Comparison of ENCODE assay signal across 8 cellular contexts in the genomic region with DNA sequence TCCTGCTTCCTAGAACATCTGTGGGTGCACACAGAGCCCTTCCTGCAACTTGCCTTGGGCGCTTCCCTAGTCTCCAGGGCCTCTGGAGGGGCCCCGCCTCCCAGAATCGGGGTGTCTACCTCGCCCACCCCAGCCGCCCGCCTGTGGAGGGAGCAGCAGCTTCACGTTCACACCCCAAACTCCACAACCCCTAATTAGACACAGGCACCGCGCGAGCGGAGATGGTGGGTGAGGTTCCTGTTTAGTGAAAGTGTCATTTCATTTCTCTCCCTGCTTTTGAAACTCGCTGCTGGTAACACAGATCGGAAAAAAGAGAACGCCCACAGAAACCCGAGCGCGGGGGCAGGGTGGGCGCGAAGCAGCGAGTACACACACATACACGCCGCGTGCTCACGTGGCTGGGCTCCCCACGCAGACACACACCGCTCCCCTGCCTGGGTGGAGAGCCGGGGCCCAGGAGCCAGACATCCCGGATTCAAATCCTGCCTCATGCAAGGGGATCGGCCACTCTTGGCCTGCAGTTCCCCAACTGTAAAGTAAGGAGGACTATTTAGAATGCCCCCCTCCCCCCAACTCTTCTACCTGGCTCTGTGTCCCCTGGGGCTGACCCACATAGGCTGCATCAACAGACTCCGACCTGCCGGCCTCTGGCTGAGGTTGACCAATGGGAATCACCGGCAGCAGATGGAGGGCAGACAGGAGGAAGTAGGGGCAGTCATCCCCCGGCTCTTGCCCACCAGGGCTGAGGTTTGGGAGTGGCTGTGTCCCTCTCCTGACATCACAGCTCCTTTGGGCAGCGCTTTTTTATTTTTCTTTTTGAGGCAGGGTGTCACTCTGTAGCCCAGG.
DNase-seq lines count a peak whose midpoint lies in the region; ATAC-seq and TF ChIP-seq lines count a peak whose summit lies in the region.

No MANE protein-coding gene starts in this region.

- H3K4me1 Mint-ChIP-seq in central memory CD8-positive, alpha-beta T cell: peaks cover 24% of the 10 kb centered on the region

- DNase-seq in GM06990 (ENCODE audit: extremely low read depth, insufficient read length): peak; percentile 33
- DNase-seq in UCSD-AML1 (lab: John Stamatoyannopoulos, UW; ENCODE audit: unreplicated experiment): peak; percentile 35
- DNase-seq in central memory CD8-positive, alpha-beta T cell (ENCODE audit: low spot score in 2 of 2): peak in 1 of 2 donors; percentile 10
- DNase-seq in stimulated activated CD4-positive, alpha-beta T cell treated with anti-CD3 and anti-CD28 coated beads, Interleukin-4, amount 100 ng/mL, for 1 hour: peak; percentile 68
- no peak for DNase-seq in HT-29 (ENCODE audit: low spot score)
- DNase-seq in omental fat pad (ENCODE audit: low spot score): no peak

- peak overlapping the region; percentile 67 for H3K4me3 Mint-ChIP-seq in central memory CD8-positive, alpha-beta T cell

- TF ChIP-seq CTCF in GM06990 (IDR thresholded peaks at IDR 0.05; ENCODE audit: insufficient read depth, low read length, poor library complexity, severe bottlenecking): no peak
- TF ChIP-seq CTCF in omental fat pad (IDR thresholded peaks at IDR 0.05): no peak

- H3K4me3 ChIP-seq in GM06990 (replicated peaks; ENCODE audit: low read depth, low read length): no peak overlapping the region

- H3K36me3 Mint-ChIP-seq in central memory CD8-positive, alpha-beta T cell (ENCODE audit: insufficient read depth): no peaks in the 10 kb centered on the region

- peak overlapping the region; percentile 75 for H3K27ac Mint-ChIP-seq in central memory CD8-positive, alpha-beta T cell (ENCODE audit: low read depth)

- no peaks in the 10 kb centered on the region for H3K27me3 Mint-ChIP-seq in central memory CD8-positive, alpha-beta T cell

- ATAC-seq in central memory CD8-positive, alpha-beta T cell (replicated peaks; ENCODE audit: extremely low read depth, poor library complexity, severe bottlenecking): peak; percentile 62
- ATAC-seq in HG03159 (IDR thresholded peaks at IDR 0.05; ENCODE audit: unreplicated experiment): no peak
- ATAC-seq in HG03432 (IDR thresholded peaks at IDR 0.05; ENCODE audit: unreplicated experiment): no peak
- no peak for ATAC-seq in omental fat pad (ENCODE audit: low FRiP score)

- no peaks in the 10 kb centered on the region for H3K36me3 ChIP-seq in GM06990 (ENCODE audit: control insufficient read depth, insufficient read depth, low read length)

- no peaks in the 10 kb centered on the region for H3K9me3 Mint-ChIP-seq in central memory CD8-positive, alpha-beta T cell

- H3K27me3 ChIP-seq in GM06990 (replicated peaks; ENCODE audit: control insufficient read depth, insufficient read depth, low read length): peaks cover 2% of the 10 kb centered on the region; the same call in 1 of the 2 replicates

Comparison
In these comparisons a context has a peak if more than half of its experiments do, and no peak if none do; other contexts are left out.
1. DNase-seq: peak in GM06990 (single experiment), UCSD-AML1 (single experiment) and stimulated activated CD4-positive, alpha-beta T cell treated with anti-CD3 and anti-CD28 coated beads, Interleukin-4, amount 100 ng/mL, for 1 hour (single experiment); none in HT-29 (single experiment) and omental fat pad (single experiment).